12 cellular contexts compared by ENCODE assay signal in the genomic region with DNA sequence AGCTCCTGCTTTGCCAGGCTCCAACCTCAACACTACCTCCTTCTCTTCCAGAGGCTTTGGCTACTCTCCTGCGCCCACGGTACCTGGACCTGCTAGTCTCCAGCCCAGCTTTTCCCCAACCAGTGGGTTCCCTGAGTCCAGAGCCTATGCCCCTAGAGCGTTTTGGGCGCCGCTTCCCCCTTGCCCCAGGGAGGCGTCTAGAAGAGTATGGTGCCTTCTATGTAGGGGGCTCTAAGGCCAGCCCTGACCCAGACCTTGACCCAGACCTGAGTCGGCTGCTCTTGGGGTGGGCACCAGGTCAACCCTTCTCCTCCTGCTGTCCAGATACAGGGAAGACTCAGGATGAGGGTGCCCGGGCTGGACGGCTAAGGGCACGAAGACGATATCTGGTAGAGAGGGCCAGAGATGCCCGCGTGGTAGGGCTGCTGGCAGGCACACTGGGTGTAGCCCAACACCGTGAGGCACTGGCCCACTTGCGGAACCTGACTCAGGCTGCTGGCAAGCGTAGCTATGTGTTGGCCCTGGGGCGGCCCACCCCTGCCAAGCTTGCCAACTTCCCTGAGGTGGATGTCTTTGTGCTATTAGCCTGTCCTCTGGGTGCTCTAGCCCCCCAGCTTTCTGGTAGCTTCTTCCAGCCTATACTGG. TPM values are rescaled to one million over a fixed set of nuclear protein-coding genes. Genes with fewer than 3 reads are reported as not detected.
DNase-seq lines count a peak whose midpoint lies in the region; ATAC-seq and TF ChIP-seq lines count a peak whose summit lies in the region.
"Had no signal": no experiment of that assay in that cellular context is flagged by ENCODE, and none has a peak within 500 bp of the region (broad histone marks: within the 10 kb centered on the region; RNA-seq: fewer than 3 reads in every experiment).

No MANE protein-coding gene starts in this region.

- H3K27ac Mint-ChIP-seq in Calu3 (ENCODE audit: unreplicated experiment) = no peak overlapping the region
- H3K27ac Mint-ChIP-seq in activated T-helper 1 cell treated with anti-CD3 and anti-CD28 coated beads, Interleukin-12 subunit alpha, Interleukin-12 subunit beta, Interleukin-2, Interleukin-4 antibody, amounts not matched to agents 30 ng/mL and 10 ng/mL and 1 ng/mL, durations not matched to agents 14 hours and 24 hours and 36 hours = no peak overlapping the region
- peak overlapping the region in 2 of 9 donors; percentile 10 to 13 for H3K27ac Mint-ChIP-seq in naive thymus-derived CD4-positive, alpha-beta T cell

- no peak for ATAC-seq in naive thymus-derived CD4-positive, alpha-beta T cell
- ATAC-seq: left lobe of liver had no signal

- H3K36me3 ChIP-seq in BLaER1 (peaks cover 49% of the 10 kb centered on the region), adrenal gland (replicated peaks in 1 of 2) (peaks cover 0 to 22% of the 10 kb centered on the region in 2 donors)
- peaks cover 0 to 21% (median 0%) of the 10 kb centered on the region in 3 experiments for H3K36me3 ChIP-seq in naive thymus-derived CD4-positive, alpha-beta T cell (ENCODE audit: control insufficient read depth in 2 of 3, insufficient read depth in 3 of 3, low read length in 3 of 3)

- CTCF ChIA-PET in Calu3 (lab: Charles Lee) = no interaction called here
- CTCF ChIA-PET in naive thymus-derived CD4-positive, alpha-beta T cell (lab: Charles Lee) = interaction anchor here (0.6 kb wide), 1 partner anchor 815 kb away, joined by 3 read pairs; no protein-coding TSS in a partner anchor

- H3K9ac ChIP-seq in BLaER1 = peak overlapping the region; percentile 87; the same call in 1 of the 2 replicates

- peaks cover 30% of the 10 kb centered on the region for H3K4me1 Mint-ChIP-seq in Calu3 (ENCODE audit: low read depth, unreplicated experiment)
- peaks cover 41% of the 10 kb centered on the region for H3K4me1 Mint-ChIP-seq in activated T-helper 1 cell treated with anti-CD3 and anti-CD28 coated beads, Interleukin-12 subunit alpha, Interleukin-12 subunit beta, Interleukin-2, Interleukin-4 antibody, amounts not matched to agents 30 ng/mL and 10 ng/mL and 1 ng/mL, durations not matched to agents 14 hours and 24 hours and 36 hours (ENCODE audit: low read depth)
- H3K4me1 Mint-ChIP-seq in naive thymus-derived CD4-positive, alpha-beta T cell = peaks cover 33 to 51% (median 42%) of the 10 kb centered on the region in 7 donors

- 83 to 89% (median 86%) methylated on average over 12 to 17 of the region's 17 CpGs for WGBS in adrenal gland, 4 donors

- intact Hi-C loops in Calu3 (cut with micrococcal nuclease; ENCODE audit: unreplicated experiment) (no loop called here), adrenal gland (cut with DNase I) (no loop called here)
- intact Hi-C loops in activated T-helper 1 cell treated with anti-CD3 and anti-CD28 coated beads, Interleukin-12 subunit alpha, Interleukin-12 subunit beta, Interleukin-2, Interleukin-4 antibody, amounts not matched to agents 30 ng/mL and 10 ng/mL and 1 ng/mL, durations not matched to agents 14 hours and 24 hours and 36 hours (cut with micrococcal nuclease) = loop anchor here (5.0 to 10.0 kb wide), 3 partner anchors 607 to 1289 kb away; a partner anchor contains a TSS
- intact Hi-C loops in naive thymus-derived CD4-positive, alpha-beta T cell (cut with micrococcal nuclease) = loop anchor here (5.0 to 10.0 kb wide), 5 partner anchors 267 to 1713 kb away; a partner anchor contains a TSS

- no peaks in the 10 kb centered on the region for H3K9me3 Mint-ChIP-seq in Calu3 (ENCODE audit: low read depth, unreplicated experiment)
- no peaks in the 10 kb centered on the region for H3K9me3 Mint-ChIP-seq in activated T-helper 1 cell treated with anti-CD3 and anti-CD28 coated beads, Interleukin-12 subunit alpha, Interleukin-12 subunit beta, Interleukin-2, Interleukin-4 antibody, amounts not matched to agents 30 ng/mL and 10 ng/mL and 1 ng/mL, durations not matched to agents 14 hours and 24 hours and 36 hours
- H3K9me3 Mint-ChIP-seq in naive thymus-derived CD4-positive, alpha-beta T cell = peaks cover 0 to 1% (median 0%) of the 10 kb centered on the region in 11 donors

- H3K27me3 ChIP-seq in BLaER1 = no peaks in the 10 kb centered on the region
- H3K27me3 ChIP-seq in naive thymus-derived CD4-positive, alpha-beta T cell (ENCODE audit: control insufficient read depth in 2 of 2, insufficient read depth in 2 of 2, low read length in 2 of 2) = no peaks in the 10 kb centered on the region
- H3K27me3 ChIP-seq in adrenal gland = no peaks in the 10 kb centered on the region
- H3K27me3 ChIP-seq: hepatocyte had no signal

- H3K9me3 ChIP-seq in BLaER1 = no peaks in the 10 kb centered on the region
- no peaks in the 10 kb centered on the region for H3K9me3 ChIP-seq in naive thymus-derived CD4-positive, alpha-beta T cell (ENCODE audit: control insufficient read depth in 2 of 3, low read length in 3 of 3)
- H3K9me3 ChIP-seq in adrenal gland (replicated peaks in 1 of 3) = no peaks in the 10 kb centered on the region

- peaks cover 55% of the 10 kb centered on the region for H3K36me3 Mint-ChIP-seq in Calu3 (ENCODE audit: insufficient read depth, unreplicated experiment)
- peaks cover 31% of the 10 kb centered on the region for H3K36me3 Mint-ChIP-seq in activated T-helper 1 cell treated with anti-CD3 and anti-CD28 coated beads, Interleukin-12 subunit alpha, Interleukin-12 subunit beta, Interleukin-2, Interleukin-4 antibody, amounts not matched to agents 30 ng/mL and 10 ng/mL and 1 ng/mL, durations not matched to agents 14 hours and 24 hours and 36 hours (ENCODE audit: low read depth)
- H3K36me3 Mint-ChIP-seq in naive thymus-derived CD4-positive, alpha-beta T cell = peaks cover 0 to 6% (median 2%) of the 10 kb centered on the region in 5 donors

- TF ChIP-seq CTCF in Calu3 (IDR thresholded peaks at IDR 0.05; ENCODE audit: unreplicated experiment) = no peak
- no peak for TF ChIP-seq CTCF in adrenal gland (IDR thresholded peaks at IDR 0.05)

- DNase-seq in Calu3 = no peak
- no peak for DNase-seq in activated T-helper 1 cell treated with anti-CD3 and anti-CD28 coated beads, Interleukin-12 subunit alpha, Interleukin-12 subunit beta, Interleukin-2, Interleukin-4 antibody, amounts not matched to agents 30 ng/mL and 10 ng/mL and 1 ng/mL, durations not matched to agents 14 hours and 24 hours and 36 hours (ENCODE audit: low spot score)
- no peak for DNase-seq in naive thymus-derived CD4-positive, alpha-beta T cell
- DNase-seq in NCI-H2196 (lab: John Stamatoyannopoulos, UW; ENCODE audit: unreplicated experiment) = no peak
- no peak for DNase-seq in adrenal gland
- DNase-seq in NCI-H446 treated with DMSO at 0.1 percent for 48 hours (lab: John Stamatoyannopoulos, UW) = no peak
- no peak for DNase-seq in NCI-H774 (lab: John Stamatoyannopoulos, UW)
- DNase-seq: activated CD4-positive, alpha-beta T cell treated with anti-CD3 and anti-CD28 coated beads, Interleukin-2, amount 50 U/mL, for 1 hour had no signal

- H3K4me2 ChIP-seq in BLaER1 = peak overlapping the region; percentile 100

- H3K4me3 ChIP-seq in BLaER1 (peak overlapping the region; percentile 94; the same call in 1 of the 2 replicates), adrenal gland (no peak overlapping the region)
- H3K4me3 ChIP-seq in naive thymus-derived CD4-positive, alpha-beta T cell (ENCODE audit: low read length) = no peak overlapping the region
- H3K4me3 ChIP-seq: hepatocyte had no signal

- no TSS peak for BruUV-seq in Calu3 (replicated peaks; lab: Mats Ljungman, UMichigan)

- no peak overlapping the region for H3K27ac ChIP-seq in BLaER1
- no peak overlapping the region for H3K27ac ChIP-seq in naive thymus-derived CD4-positive, alpha-beta T cell (ENCODE audit: low read depth, low read length)
- no peak overlapping the region for H3K27ac ChIP-seq in adrenal gland
- H3K27ac ChIP-seq: coronary artery, hepatocyte had no signal

- peak overlapping the region; percentile 98 for H3K4me3 Mint-ChIP-seq in Calu3 (ENCODE audit: low read depth, unreplicated experiment)
- H3K4me3 Mint-ChIP-seq in activated T-helper 1 cell treated with anti-CD3 and anti-CD28 coated beads, Interleukin-12 subunit alpha, Interleukin-12 subunit beta, Interleukin-2, Interleukin-4 antibody, amounts not matched to agents 30 ng/mL and 10 ng/mL and 1 ng/mL, durations not matched to agents 14 hours and 24 hours and 36 hours = peak overlapping the region; percentile 96
- H3K4me3 Mint-ChIP-seq in naive thymus-derived CD4-positive, alpha-beta T cell = peak overlapping the region; percentile 93 to 97 (median 95)

- POLR2A ChIA-PET in naive thymus-derived CD4-positive, alpha-beta T cell (lab: Charles Lee) = interaction anchor here (1.6 to 2.1 kb wide), 2 partner anchors 26 to 29 kb away, joined by 3 to 9 read pairs; no protein-coding TSS in a partner anchor

- peaks cover 29% of the 10 kb centered on the region for H4K20me1 ChIP-seq in BLaER1

- no peak for TF ChIP-seq POLR2A in adrenal gland (IDR thresholded peaks at IDR 0.05)

- peaks cover 30% of the 10 kb centered on the region for H3K4me1 ChIP-seq in BLaER1
- H3K4me1 ChIP-seq in naive thymus-derived CD4-positive, alpha-beta T cell (ENCODE audit: control insufficient read depth in 2 of 2, insufficient read depth in 2 of 2, low read length in 2 of 2) = peaks cover 22 to 28% of the 10 kb centered on the region in 2 donors
- peaks cover 19 to 29% of the 10 kb centered on the region in 2 donors for H3K4me1 ChIP-seq in adrenal gland (replicated peaks in 1 of 2)

- no peaks in the 10 kb centered on the region for H3K27me3 Mint-ChIP-seq in Calu3 (ENCODE audit: unreplicated experiment)
- H3K27me3 Mint-ChIP-seq in activated T-helper 1 cell treated with anti-CD3 and anti-CD28 coated beads, Interleukin-12 subunit alpha, Interleukin-12 subunit beta, Interleukin-2, Interleukin-4 antibody, amounts not matched to agents 30 ng/mL and 10 ng/mL and 1 ng/mL, durations not matched to agents 14 hours and 24 hours and 36 hours (ENCODE audit: insufficient read depth) = peaks cover 1% of the 10 kb centered on the region
- no peaks in the 10 kb centered on the region for H3K27me3 Mint-ChIP-seq in naive thymus-derived CD4-positive, alpha-beta T cell

RNA-seq across cellular contexts. Expression of a gene that starts 1.6 kb away (rescaled TPM):
- total RNA-seq in Calu3 (2022) (41.2 and 43.3 TPM in 2 replicates), adrenal gland (10 to 100 TPM; 12.0 to 48.0 (median 22.0) TPM)
- 73.8 and 74.8 TPM in 2 replicates for total RNA-seq in activated T-helper 1 cell treated with anti-CD3 and anti-CD28 coated beads, Interleukin-12 subunit alpha, Interleukin-12 subunit beta, Interleukin-2, Interleukin-4 antibody, amounts not matched to agents 30 ng/mL and 10 ng/mL and 1 ng/mL, durations not matched to agents 14 hours and 24 hours and 36 hours
- 10 to 100 TPM; 21.3 to 40.1 (median 29.4) TPM for total RNA-seq in naive thymus-derived CD4-positive, alpha-beta T cell
- 10 to 100 TPM; 29.4 to 40.9 TPM for polyA plus RNA-seq in naive thymus-derived CD4-positive, alpha-beta T cell
- polyA plus RNA-seq in adrenal gland = 10 to 100 TPM; 19.1 to 29.1 (median 24.6) TPM

RNA-seq across cellular contexts. Expression of a gene that starts 3.3 kb away (rescaled TPM):
- total RNA-seq in Calu3 (2022) = 141 and 155 TPM in 2 replicates
- 187 and 195 TPM in 2 replicates for total RNA-seq in activated T-helper 1 cell treated with anti-CD3 and anti-CD28 coated beads, Interleukin-12 subunit alpha, Interleukin-12 subunit beta, Interleukin-2, Interleukin-4 antibody, amounts not matched to agents 30 ng/mL and 10 ng/mL and 1 ng/mL, durations not matched to agents 14 hours and 24 hours and 36 hours
- total RNA-seq in naive thymus-derived CD4-positive, alpha-beta T cell = 100 to 1,000 TPM in 2 of 5 experiments, 10 to 100 TPM in 3; 47.3 to 152 (median 69.3) TPM
- 100 to 1,000 TPM; 147 to 166 TPM for polyA plus RNA-seq in naive thymus-derived CD4-positive, alpha-beta T cell
- 100 to 1,000 TPM; 177 to 318 (median 216) TPM for total RNA-seq in adrenal gland
- 100 to 1,000 TPM; 141 to 302 (median 161) TPM for polyA plus RNA-seq in adrenal gland

RNA-seq across cellular contexts. Expression of a gene that starts 7.6 kb away (rescaled TPM):
- total RNA-seq in Calu3 (2022) (47.1 and 50.9 TPM in 2 replicates), adrenal gland (10 to 100 TPM; 18.8 to 47.9 (median 28.0) TPM)
- 51.2 and 51.3 TPM in 2 replicates for total RNA-seq in activated T-helper 1 cell treated with anti-CD3 and anti-CD28 coated beads, Interleukin-12 subunit alpha, Interleukin-12 subunit beta, Interleukin-2, Interleukin-4 antibody, amounts not matched to agents 30 ng/mL and 10 ng/mL and 1 ng/mL, durations not matched to agents 14 hours and 24 hours and 36 hours
- total RNA-seq in naive thymus-derived CD4-positive, alpha-beta T cell = 10 to 100 TPM in 1 of 5 experiments, 1 to 10 TPM in 2, under 1 TPM in 2; 0.49 to 16.9 (median 1.6) TPM
- not detected for polyA plus RNA-seq in naive thymus-derived CD4-positive, alpha-beta T cell
- polyA plus RNA-seq in adrenal gland = 10 to 100 TPM; 18.2 to 34.3 (median 24.1) TPM

RNA-seq across cellular contexts. Expression of a gene that starts 19.9 kb away (rescaled TPM):
- total RNA-seq in Calu3 (2022) (19.7 and 20.2 TPM in 2 replicates), adrenal gland (10 to 100 TPM in 5 of 8 donors, 1 to 10 TPM in 3; 5.8 to 16.8 (median 11.7) TPM)
- total RNA-seq in activated T-helper 1 cell treated with anti-CD3 and anti-CD28 coated beads, Interleukin-12 subunit alpha, Interleukin-12 subunit beta, Interleukin-2, Interleukin-4 antibody, amounts not matched to agents 30 ng/mL and 10 ng/mL and 1 ng/mL, durations not matched to agents 14 hours and 24 hours and 36 hours = 2.7 TPM in 2 replicates
- 1 to 10 TPM in 4 of 5 experiments, under 1 TPM in 1; 0.40 to 2.9 (median 1.6) TPM for total RNA-seq in naive thymus-derived CD4-positive, alpha-beta T cell
- under 1 TPM in 1 of 2 donors, not detected in 1; 0.41 TPM for polyA plus RNA-seq in naive thymus-derived CD4-positive, alpha-beta T cell
- 10 to 100 TPM in 2 of 3 donors, 1 to 10 TPM in 1; 3.1 to 53.5 (median 52.5) TPM for polyA plus RNA-seq in adrenal gland

RNA-seq across cellular contexts. Expression of a gene that starts 24.7 kb away (rescaled TPM):
- total RNA-seq in Calu3 (2022) (24.2 and 28.5 TPM in 2 replicates), adrenal gland (10 to 100 TPM; 32.2 to 42.1 (median 37.1) TPM)
- 28.6 and 33.9 TPM in 2 replicates for total RNA-seq in activated T-helper 1 cell treated with anti-CD3 and anti-CD28 coated beads, Interleukin-12 subunit alpha, Interleukin-12 subunit beta, Interleukin-2, Interleukin-4 antibody, amounts not matched to agents 30 ng/mL and 10 ng/mL and 1 ng/mL, durations not matched to agents 14 hours and 24 hours and 36 hours
- total RNA-seq in naive thymus-derived CD4-positive, alpha-beta T cell = 10 to 100 TPM; 10.1 to 32.3 (median 17.0) TPM
- polyA plus RNA-seq in naive thymus-derived CD4-positive, alpha-beta T cell = 10 to 100 TPM; 13.0 to 15.2 TPM
- polyA plus RNA-seq in adrenal gland = 10 to 100 TPM; 35.3 to 78.1 (median 54.5) TPM

Comparison
In these comparisons a context has a peak if more than half of its experiments do, and no peak if none do; other contexts are left out.
1. intact Hi-C loops: an anchor here in activated T-helper 1 cell treated with anti-CD3 and anti-CD28 coated beads, Interleukin-12 subunit alpha, Interleukin-12 subunit beta, Interleukin-2, Interleukin-4 antibody, amounts not matched to agents 30 ng/mL and 10 ng/mL and 1 ng/mL, durations not matched to agents 14 hours and 24 hours and 36 hours (5.0 to 10.0 kb wide) and naive thymus-derived CD4-positive, alpha-beta T cell (5.0 to 10.0 kb wide); none called in Calu3 and adrenal gland.